Comparison of ENCODE assay signal across 15 cellular contexts in the genomic region with DNA sequence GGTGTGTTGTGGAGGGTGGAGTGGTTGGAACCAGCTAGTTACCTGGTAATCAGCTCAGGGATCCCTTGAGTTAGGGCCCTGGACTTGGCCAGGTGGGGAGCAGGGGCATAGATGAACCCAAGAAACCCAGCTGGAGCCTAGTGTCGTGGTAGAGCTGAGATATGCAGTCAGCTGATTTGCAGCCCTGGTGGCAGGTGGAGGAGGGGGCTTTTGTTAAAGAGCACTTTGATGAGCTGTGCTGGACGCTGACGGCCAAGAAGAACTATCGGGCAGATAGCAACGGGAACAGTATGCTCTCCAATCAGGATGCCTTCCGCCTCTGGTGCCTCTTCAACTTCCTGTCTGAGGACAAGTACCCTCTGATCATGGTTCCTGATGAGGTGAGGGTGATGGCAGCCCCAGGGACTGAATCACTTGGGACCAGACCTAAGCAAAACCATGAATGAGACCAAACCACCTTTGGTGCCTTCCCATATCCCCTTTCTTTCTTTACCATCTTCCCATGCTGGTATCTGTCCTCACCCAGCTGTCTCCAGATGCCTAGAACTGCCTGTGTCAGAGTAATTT. TPM values are rescaled to one million over a fixed set of nuclear protein-coding genes. Genes with fewer than 3 reads are reported as not detected.
DNase-seq lines count a peak whose midpoint lies in the region; ATAC-seq and TF ChIP-seq lines count a peak whose summit lies in the region.
"Had no signal": no experiment of that assay in that cellular context is flagged by ENCODE, and none has a peak within 500 bp of the region (broad histone marks: within the 10 kb centered on the region; RNA-seq: fewer than 3 reads in every experiment).

No MANE protein-coding gene starts in this region.

- H3K4me1 ChIP-seq in BLaER1 (peaks cover 42% of the 10 kb centered on the region), DND-41 (ENCODE audit: insufficient read depth, low read length) (peaks cover 34% of the 10 kb centered on the region), colonic mucosa (no peaks in the 10 kb centered on the region)
- H3K4me1 ChIP-seq: pancreas had no signal

- no peaks in the 10 kb centered on the region for H3K9me3 Mint-ChIP-seq in activated T-cell treated with anti-CD3 and anti-CD28 coated beads, Interleukin-2, amount 50 U/mL, for 72 hours
- no peaks in the 10 kb centered on the region for H3K9me3 Mint-ChIP-seq in naive B cell

- no peaks in the 10 kb centered on the region for H3K27me3 Mint-ChIP-seq in activated T-cell treated with anti-CD3 and anti-CD28 coated beads, Interleukin-2, amount 50 U/mL, for 72 hours (ENCODE audit: low read depth)
- H3K27me3 Mint-ChIP-seq in naive B cell = no peaks in the 10 kb centered on the region

- H3K4me1 Mint-ChIP-seq in activated T-cell treated with anti-CD3 and anti-CD28 coated beads, Interleukin-2, amount 50 U/mL, for 72 hours (ENCODE audit: low read depth) = peaks cover 86% of the 10 kb centered on the region
- peaks cover 56 to 81% (median 72%) of the 10 kb centered on the region in 3 donors for H3K4me1 Mint-ChIP-seq in naive B cell

- peak overlapping the region; percentile 92 for H3K4me2 ChIP-seq in BLaER1
- H3K4me2 ChIP-seq in DND-41 (ENCODE audit: insufficient read depth, low read length) = 0 out of 2 replicates have a peak overlapping the region, but pooled peaks have one; percentile 1

- H3K36me3 Mint-ChIP-seq in activated T-cell treated with anti-CD3 and anti-CD28 coated beads, Interleukin-2, amount 50 U/mL, for 72 hours (ENCODE audit: insufficient read depth in 2 of 2) = peaks cover 4 to 24% of the 10 kb centered on the region in 2 donors
- peaks cover 7 to 15% of the 10 kb centered on the region in 2 donors for H3K36me3 Mint-ChIP-seq in naive B cell

- H2AFZ ChIP-seq in DND-41 (ENCODE audit: low read depth, low read length) = no peak overlapping the region

- H3K27ac Mint-ChIP-seq in activated T-cell treated with anti-CD3 and anti-CD28 coated beads, Interleukin-2, amount 50 U/mL, for 72 hours = peak overlapping the region; percentile 94
- H3K27ac Mint-ChIP-seq in naive B cell = peak overlapping the region; percentile 89 to 99 (median 98)

- H3K27ac ChIP-seq in BLaER1 (peak overlapping the region; percentile 88), DND-41 (ENCODE audit: low read length) (peak overlapping the region; percentile 66), colonic mucosa (no peak overlapping the region)
- H3K27ac ChIP-seq: brain microvascular endothelial cell, epithelial cell of prostate, pancreas had no signal

- intact Hi-C loops in colonic mucosa (cut with DNase I) = no loop called here

- TF ChIP-seq CTCF in DND-41 (IDR thresholded peaks at IDR 0.05; ENCODE audit: borderline replicate concordance, extremely low read depth, low read length, poor library complexity, severe bottlenecking) = no peak
- TF ChIP-seq CTCF in colonic mucosa (IDR thresholded peaks at IDR 0.05) = no peak

- H3K4me3 Mint-ChIP-seq in activated T-cell treated with anti-CD3 and anti-CD28 coated beads, Interleukin-2, amount 50 U/mL, for 72 hours = peak overlapping the region; percentile 75 to 78
- H3K4me3 Mint-ChIP-seq in naive B cell = peak overlapping the region in 7 of 8 donors; percentile 19 to 91 (median 76)

- H3K4me3 ChIP-seq in BLaER1 = 0 out of 2 replicates have a peak overlapping the region, but pooled peaks have one; percentile 4
- no peak overlapping the region for H3K4me3 ChIP-seq in DND-41 (ENCODE audit: low read depth in 1 of 2, low read length in 2 of 2)
- H3K4me3 ChIP-seq in colonic mucosa = no peak overlapping the region
- H3K4me3 ChIP-seq: lung, pancreas had no signal

- H3K9ac ChIP-seq in BLaER1 (peak overlapping the region; percentile 72; the same call in 1 of the 2 replicates), DND-41 (ENCODE audit: low read depth, low read length) (no peak overlapping the region), colonic mucosa (ENCODE audit: low read depth in 2 of 2, low read length in 2 of 2) (no peak overlapping the region)

- H3K27me3 ChIP-seq in BLaER1 (no peaks in the 10 kb centered on the region), DND-41 (ENCODE audit: insufficient read depth, low read length, poor library complexity) (no peaks in the 10 kb centered on the region), colonic mucosa (no peaks in the 10 kb centered on the region)
- H3K27me3 ChIP-seq: brain microvascular endothelial cell, pancreas had no signal

- peaks cover 65% of the 10 kb centered on the region for H3K36me3 ChIP-seq in BLaER1
- H3K36me3 ChIP-seq in DND-41 (ENCODE audit: insufficient read depth, low read length) = peaks cover 43% of the 10 kb centered on the region
- no peaks in the 10 kb centered on the region for H3K36me3 ChIP-seq in colonic mucosa
- H3K36me3 ChIP-seq: brain microvascular endothelial cell, pancreas had no signal

- peaks cover 25% of the 10 kb centered on the region; the same call in 1 of the 2 replicates for H4K20me1 ChIP-seq in BLaER1
- H4K20me1 ChIP-seq in DND-41 (ENCODE audit: insufficient read depth, low read length) = no peaks in the 10 kb centered on the region

- DNase-seq in DND-41 (no peak), naive B cell (no peak), HT-29 (ENCODE audit: low spot score) (no peak), colonic mucosa (no peak), HK-2 (ENCODE audit: unreplicated experiment) (no peak), NCI-H2171 treated with DMSO at 0.1 percent for 48 hours (lab: John Stamatoyannopoulos, UW) (no peak)
- peak in 1 of 2 donors; percentile 26 for DNase-seq in activated T-cell treated with anti-CD3 and anti-CD28 coated beads, Interleukin-2, amount 50 U/mL, for 72 hours
- DNase-seq: brain microvascular endothelial cell; hippocampal formation; NCI-H2107; pancreas; stimulated activated CD4-positive, alpha-beta T cell treated with anti-CD3 and anti-CD28 coated beads, Interleukin-2, amount 100 ng/mL, for 24 hours had no signal

- ATAC-seq in DND-41 (ENCODE audit: insufficient read depth, low read depth) (peak; percentile 34; the same call in 1 of the 3 replicates), naive B cell (ENCODE audit: low read depth in 2 of 2) (no peak)
- ATAC-seq in activated T-cell treated with anti-CD3 and anti-CD28 coated beads, Interleukin-2, amount 50 U/mL, for 72 hours (replicated peaks in 1 of 2) = peak; percentile 58 to 69
- ATAC-seq: pancreas had no signal

- peaks cover 25% of the 10 kb centered on the region for H3K79me2 ChIP-seq in DND-41 (ENCODE audit: insufficient read depth, low read length)

- H3K9me3 ChIP-seq in BLaER1 (no peaks in the 10 kb centered on the region), DND-41 (ENCODE audit: insufficient read depth, low read length, severe bottlenecking) (no peaks in the 10 kb centered on the region), colonic mucosa (no peaks in the 10 kb centered on the region)
- H3K9me3 ChIP-seq: pancreas had no signal

RNA-seq across cellular contexts. Expression of a gene that starts 12.7 kb away (rescaled TPM):
- 100 to 1,000 TPM; 108 to 127 TPM for total RNA-seq in activated T-cell treated with anti-CD3 and anti-CD28 coated beads, Interleukin-2, amount 50 U/mL, for 72 hours
- polyA plus RNA-seq in naive B cell (ENCODE audit: low read depth in 6 of 6) = 100 to 1,000 TPM in 1 of 6 donors, 10 to 100 TPM in 5; 25.8 to 104 (median 58.3) TPM
- total RNA-seq in HT-29 (2014; rRNA removed; shearing (Covaris generic)) = 2.0 and 3.2 TPM in 2 replicates
- 10 to 100 TPM in 1 of 2 donors, 1 to 10 TPM in 1; 8.1 to 12.5 TPM for total RNA-seq in colonic mucosa

RNA-seq across cellular contexts. Expression of a gene that starts 32.0 kb away (rescaled TPM):
- total RNA-seq in activated T-cell treated with anti-CD3 and anti-CD28 coated beads, Interleukin-2, amount 50 U/mL, for 72 hours = 10 to 100 TPM; 24.1 to 27.9 TPM
- polyA plus RNA-seq in naive B cell (ENCODE audit: low read depth in 6 of 6) = 10 to 100 TPM in 1 of 6 donors, 1 to 10 TPM in 4, not detected in 1; 5.6 to 13.9 (median 5.7) TPM
- 10.1 and 13.7 TPM in 2 replicates for total RNA-seq in HT-29 (2014; rRNA removed; shearing (Covaris generic))
- total RNA-seq in colonic mucosa = 10 to 100 TPM; 38.1 to 41.8 TPM

RNA-seq across cellular contexts. Expression of a gene that starts 50.8 kb away (rescaled TPM):
- 10 to 100 TPM; 52.1 to 55.9 TPM for total RNA-seq in activated T-cell treated with anti-CD3 and anti-CD28 coated beads, Interleukin-2, amount 50 U/mL, for 72 hours
- 10 to 100 TPM; 22.4 to 42.1 (median 29.8) TPM for polyA plus RNA-seq in naive B cell (ENCODE audit: low read depth in 6 of 6)
- total RNA-seq in HT-29 (2014; rRNA removed; shearing (Covaris generic)) = 19.5 and 23.1 TPM in 2 replicates
- 10 to 100 TPM; 20.3 to 33.8 TPM for total RNA-seq in colonic mucosa

Comparison
In these comparisons a context has a peak if more than half of its experiments do, and no peak if none do; other contexts are left out.
1. ATAC-seq: peak in DND-41 (single experiment) and activated T-cell treated with anti-CD3 and anti-CD28 coated beads, Interleukin-2, amount 50 U/mL, for 72 hours (2 of 2); none in naive B cell (0 of 2).
2. RNA of a gene that starts 12.7 kb away (total RNA-seq): 108 to 127 TPM in activated T-cell treated with anti-CD3 and anti-CD28 coated beads, Interleukin-2, amount 50 U/mL, for 72 hours; 8.1 to 12.5 TPM in colonic mucosa and 2.0 to 3.2 TPM in HT-29; every median in the first group is over 4 times any median in the second.